In genomic region chr14:64320362-64320761, GRCh38 we compare ENCODE assay signal across 3 cellular contexts. TPM values are rescaled to one million over a fixed set of nuclear protein-coding genes. Genes with fewer than 3 reads are reported as not detected.
"Had no signal": no experiment of that assay in that cellular context is flagged by ENCODE, and none has a peak within 500 bp of the region (broad histone marks: within the 10 kb centered on the region; RNA-seq: fewer than 3 reads in every experiment).

No MANE protein-coding gene starts in this region.

RNA-seq across cellular contexts. Expression of gene ESR2, which starts 26.2 kb away (rescaled TPM):
- total RNA-seq: GM23248, H4, HFFc6 had no signal
- polyA plus RNA-seq: GM23248 had no signal
